Comparison of ENCODE assay signal across 28 cellular contexts in the genomic region with DNA sequence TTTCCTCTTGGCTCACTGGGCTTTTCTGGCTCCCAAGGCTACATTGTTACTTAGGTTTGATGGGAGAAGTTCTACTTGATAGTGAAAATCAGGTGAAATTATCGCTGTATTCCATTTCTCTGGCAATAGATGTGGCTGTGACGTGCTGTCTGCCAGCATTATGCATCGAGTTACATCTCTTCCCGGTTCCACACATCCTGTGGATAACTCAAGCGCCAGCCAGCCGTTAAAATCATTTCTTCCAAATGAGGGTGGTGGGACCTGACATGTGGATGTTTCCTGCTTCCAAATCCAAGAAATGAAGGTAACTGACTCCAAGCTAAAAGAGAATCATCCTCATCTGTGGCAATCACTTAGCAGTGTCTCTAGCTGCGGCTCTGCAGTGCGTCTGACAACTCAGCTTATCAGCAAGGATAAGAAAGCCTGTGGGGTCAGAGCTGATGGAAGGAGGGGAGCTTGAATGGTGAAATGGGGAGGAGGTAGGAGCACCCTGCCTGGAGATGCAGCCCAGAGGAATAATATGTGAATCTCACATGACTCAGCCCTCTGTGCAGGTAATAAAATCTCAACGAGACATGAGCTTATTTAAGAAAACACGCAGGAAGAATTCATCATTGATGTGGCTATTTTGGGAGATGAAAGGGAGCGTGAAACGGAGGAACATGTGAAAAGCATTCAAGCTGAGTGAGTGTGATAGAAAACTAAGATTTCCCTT.
DNase-seq lines count a peak whose midpoint lies in the region; ATAC-seq and TF ChIP-seq lines count a peak whose summit lies in the region.
"Had no signal": no experiment of that assay in that cellular context is flagged by ENCODE, and none has a peak within 500 bp of the region (broad histone marks: within the 10 kb centered on the region; RNA-seq: fewer than 3 reads in every experiment).

No MANE protein-coding gene starts in this region.

- H3K9me3 ChIP-seq in CD4-positive, alpha-beta T cell (ENCODE audit: control insufficient read depth, low read length) = no peaks in the 10 kb centered on the region
- H3K9me3 ChIP-seq in PC-3 (ENCODE audit: low read length) (no peaks in the 10 kb centered on the region), suprapubic skin (no peaks in the 10 kb centered on the region)
- H3K9me3 ChIP-seq: breast epithelium, gastrocnemius medialis, Peyer's patch, right atrium auricular region, upper lobe of left lung had no signal

- peak in 1 of 10 experiments; percentile 6 for DNase-seq in CD4-positive, alpha-beta T cell
- DNase-seq in PC-3 (peak; percentile 68), fibroblast of villous mesenchyme (ENCODE audit: low read depth) (peak; percentile 32), putamen (ENCODE audit: low spot score) (peak; percentile 34), suprapubic skin (ENCODE audit: low spot score in 2 of 2) (no peak), DMS79 treated with DMSO at 0.1 percent for 48 hours (lab: John Stamatoyannopoulos, UW) (no peak), activated gamma-delta T cell treated with Interleukin-2 at 50 U/mL for 16 hours (no peak)
- DNase-seq: activated CD4-positive, alpha-beta T cell treated with anti-CD3 and anti-CD28 coated beads, Interleukin-2, amount 10 ng/mL, durations not matched to agents 24 days and 14 days; activated naive CD4-positive, alpha-beta T cell; activated T-cell treated with anti-CD3 and anti-CD28 coated beads, Interleukin-2, amount 50 U/mL, for 48 hours; CD4-positive, CD25-positive, alpha-beta regulatory T cell; DMS 273 treated with DMSO at 0.1 percent for 48 hours; effector memory CD8-positive, alpha-beta T cell; gastrocnemius medialis; left ventricle myocardium inferior; naive B cell; NCI-H1048; NCI-H1694 treated with DMSO at 0.1 percent for 48 hours; NCI-H69; Peyer's patch; stimulated activated CD4-positive, alpha-beta T cell treated with anti-CD3 and anti-CD28 coated beads, Interleukin-12 subunit alpha, Interleukin-12 subunit beta, amount 100 ng/mL, for 4 hours; stimulated activated CD4-positive, alpha-beta T cell treated with anti-CD3 and anti-CD28 coated beads, Interleukin-4, amount 100 ng/mL, for 1 hour; upper lobe of left lung had no signal

- no TSS peak for BruUV-seq in PC-3 (replicated peaks; lab: Mats Ljungman, UMichigan)

- no peak for TF ChIP-seq POLR2A in suprapubic skin (IDR thresholded peaks at IDR 0.05)

- no peak overlapping the region for H3K27ac ChIP-seq in CD4-positive, alpha-beta T cell (ENCODE audit: low read depth, low read length)
- H3K27ac ChIP-seq in PC-3 (ENCODE audit: low read length) (peak overlapping the region; percentile 54), suprapubic skin (no peak overlapping the region)
- H3K27ac ChIP-seq: breast epithelium, coronary artery, gastrocnemius medialis, left ventricle myocardium inferior, Peyer's patch, right atrium auricular region, upper lobe of left lung had no signal

- H3K27ac Mint-ChIP-seq in CD4-positive, alpha-beta T cell = no peak overlapping the region
- H3K27ac Mint-ChIP-seq: activated CD4-positive, alpha-beta T cell treated with anti-CD3 and anti-CD28 coated beads, Interleukin-2, amount 10 ng/mL, durations not matched to agents 24 days and 14 days; effector memory CD8-positive, alpha-beta T cell; mesothelial cell of epicardium; naive B cell had no signal

- no peaks in the 10 kb centered on the region for H3K36me3 Mint-ChIP-seq in CD4-positive, alpha-beta T cell (ENCODE audit: low read depth)
- H3K36me3 Mint-ChIP-seq: CD4-positive, CD25-positive, alpha-beta regulatory T cell; mesothelial cell of epicardium; naive B cell had no signal

- WGBS in suprapubic skin = 66% methylated on average over 12 of the region's 12 CpGs

- no peaks in the 10 kb centered on the region for H3K27me3 Mint-ChIP-seq in CD4-positive, alpha-beta T cell
- H3K27me3 Mint-ChIP-seq: CD4-positive, CD25-positive, alpha-beta regulatory T cell; naive B cell had no signal

- H3F3A ChIP-seq in PC-3 (ENCODE audit: low read length, unreplicated experiment) = no peaks in the 10 kb centered on the region

- H3K4me1 Mint-ChIP-seq in CD4-positive, alpha-beta T cell (ENCODE audit: low read depth) = no peaks in the 10 kb centered on the region

- H3K4me1 ChIP-seq in PC-3 (ENCODE audit: insufficient read depth, low read length) (peaks cover 24% of the 10 kb centered on the region), suprapubic skin (no peaks in the 10 kb centered on the region)
- H3K4me1 ChIP-seq: breast epithelium, gastrocnemius medialis, left ventricle myocardium inferior, Peyer's patch, right atrium auricular region, upper lobe of left lung had no signal

- peak; percentile 55 for ATAC-seq in CD4-positive, alpha-beta T cell (ENCODE audit: poor library complexity)
- peak; percentile 91 for ATAC-seq in PC-3
- no peak for ATAC-seq in HG03039 (IDR thresholded peaks at IDR 0.05; ENCODE audit: unreplicated experiment)
- ATAC-seq: effector memory CD8-positive, alpha-beta T cell; gastrocnemius medialis had no signal

- H3K4me3 ChIP-seq in PC-3 (ENCODE audit: low read length) (no peak overlapping the region), fibroblast of villous mesenchyme (ENCODE audit: low read depth, low read length) (no peak overlapping the region), suprapubic skin (no peak overlapping the region)
- H3K4me3 ChIP-seq: breast epithelium, coronary artery, gastrocnemius medialis, left ventricle myocardium inferior, Peyer's patch, right atrium auricular region, upper lobe of left lung had no signal

- no peaks in the 10 kb centered on the region for H3K9me2 ChIP-seq in PC-3 (replicated peaks; ENCODE audit: low read length)

- peak overlapping the region; percentile 58 for H3K4me2 ChIP-seq in PC-3 (ENCODE audit: low read length)

- no peak overlapping the region for H3K9ac ChIP-seq in PC-3 (ENCODE audit: low read length)

- H3K79me2 ChIP-seq in PC-3 (ENCODE audit: low read length) = no peaks in the 10 kb centered on the region

- no peaks in the 10 kb centered on the region for H3K27me3 ChIP-seq in CD4-positive, alpha-beta T cell (ENCODE audit: control insufficient read depth, insufficient read depth, low read length)
- H3K27me3 ChIP-seq in PC-3 (ENCODE audit: low read length) = no peaks in the 10 kb centered on the region
- no peaks in the 10 kb centered on the region for H3K27me3 ChIP-seq in suprapubic skin
- H3K27me3 ChIP-seq: breast epithelium, gastrocnemius medialis, Peyer's patch, right atrium auricular region, upper lobe of left lung had no signal

- H3K36me3 ChIP-seq in PC-3 (ENCODE audit: low read depth, low read length) (no peaks in the 10 kb centered on the region), suprapubic skin (no peaks in the 10 kb centered on the region)
- H3K36me3 ChIP-seq: breast epithelium, gastrocnemius medialis, left ventricle myocardium inferior, Peyer's patch, right atrium auricular region, upper lobe of left lung had no signal

- H3K4me3 Mint-ChIP-seq in CD4-positive, alpha-beta T cell = no peak overlapping the region
- H3K4me3 Mint-ChIP-seq: activated CD4-positive, alpha-beta T cell treated with anti-CD3 and anti-CD28 coated beads, Interleukin-2, amount 10 ng/mL, durations not matched to agents 24 days and 14 days; effector memory CD8-positive, alpha-beta T cell; mesothelial cell of epicardium had no signal

- POLR2A ChIA-PET in CD4-positive, alpha-beta T cell (lab: Charles Lee) = interaction anchor here (0.5 to 1.2 kb wide), 3 partner anchors 15 to 383 kb away, joined by 3 read pairs; no protein-coding TSS in a partner anchor
- POLR2A ChIA-PET in PC-3 (lab: Charles Lee; ENCODE audit: unreplicated experiment) = interaction anchor here (0.6 kb wide), 1 partner anchor 591 kb away, joined by 3 read pairs; no protein-coding TSS in a partner anchor

- H4K20me1 ChIP-seq in PC-3 (ENCODE audit: low read length) = no peaks in the 10 kb centered on the region

- TF ChIP-seq CTCF in CD4-positive, alpha-beta T cell (IDR thresholded peaks at IDR 0.05) = no peak
- TF ChIP-seq CTCF in PC-3 (conservative IDR thresholded peaks at IDR 0.05; ENCODE audit: low read depth, low read length) (no peak), fibroblast of villous mesenchyme (IDR thresholded peaks at IDR 0.05; ENCODE audit: insufficient read depth, low read depth, low read length) (no peak), suprapubic skin (IDR thresholded peaks at IDR 0.05) (no peak)

- CTCF ChIA-PET in CD4-positive, alpha-beta T cell (lab: Charles Lee) = interaction anchor here (0.9 kb wide), 1 partner anchor 21 kb away, joined by 3 read pairs; no protein-coding TSS in a partner anchor
- CTCF ChIA-PET in PC-3 (lab: Charles Lee) = interaction anchor here (1.0 kb wide), 1 partner anchor 9 kb away, joined by 4 read pairs; no protein-coding TSS in a partner anchor

- H3K9me3 Mint-ChIP-seq in CD4-positive, alpha-beta T cell = no peaks in the 10 kb centered on the region

- H2AFZ ChIP-seq in PC-3 (ENCODE audit: low read length) = peak overlapping the region; percentile 51; the same call in 1 of the 2 replicates

- no peak for TF ChIP-seq EP300 in suprapubic skin (IDR thresholded peaks at IDR 0.05)

- intact Hi-C loops in CD4-positive, alpha-beta T cell (cut with DNase I, micrococcal nuclease) = no loop called here
- intact Hi-C loops in PC-3 (cut with micrococcal nuclease) = no loop called here

Comparison
In these comparisons a context has a peak if more than half of its experiments do, and no peak if none do; other contexts are left out.
1. DNase-seq: peak in PC-3 (single experiment), fibroblast of villous mesenchyme (single experiment) and putamen (single experiment); none in suprapubic skin (0 of 2), DMS79 treated with DMSO at 0.1 percent for 48 hours (single experiment) and activated gamma-delta T cell treated with Interleukin-2 at 50 U/mL for 16 hours (single experiment).